7 cellular contexts compared by ENCODE assay signal in genomic region chr6:25279748-25280616, GRCh38. TPM values are rescaled to one million over a fixed set of nuclear protein-coding genes. Genes with fewer than 3 reads are reported as not detected.
DNase-seq lines count a peak whose midpoint lies in the region; ATAC-seq and TF ChIP-seq lines count a peak whose summit lies in the region.

No MANE protein-coding gene starts in this region.

- no peaks in the 10 kb centered on the region for H3K36me3 Mint-ChIP-seq in IgD-negative memory B cell

- H3K9me3 ChIP-seq in neuronal stem cell (replicated peaks in 1 of 2; ENCODE audit: control insufficient read depth in 2 of 2, insufficient read depth in 1 of 2, low read depth in 1 of 2, low read length in 2 of 2), result no peaks in the 10 kb centered on the region

- H2BK12ac ChIP-seq in neuronal stem cell (ENCODE audit: low read length), result no peak overlapping the region

- H2BK15ac ChIP-seq in neuronal stem cell (ENCODE audit: low read length), result no peak overlapping the region

- H4K91ac ChIP-seq in neuronal stem cell (ENCODE audit: low read depth, low read length, poor library complexity), result no peak overlapping the region

- H3K4me1 ChIP-seq in neuronal stem cell (ENCODE audit: control insufficient read depth in 2 of 2, insufficient read depth in 1 of 2, low read depth in 1 of 2, low read length in 2 of 2), result peaks cover 5 to 31% of the 10 kb centered on the region in 2 donors

- H3K4me1 Mint-ChIP-seq in IgD-negative memory B cell, result peaks cover 9 to 33% (median 10%) of the 10 kb centered on the region in 3 donors

- peak; percentile 3 for ATAC-seq in GM18511 (IDR thresholded peaks at IDR 0.05; ENCODE audit: unreplicated experiment)

- no peak overlapping the region for H2AK5ac ChIP-seq in neuronal stem cell (ENCODE audit: low read depth, low read length)

- H3K9me3 Mint-ChIP-seq in IgD-negative memory B cell, result no peaks in the 10 kb centered on the region

- peak overlapping the region; percentile 65 for H3K9ac ChIP-seq in neuronal stem cell (ENCODE audit: low read depth, low read length, poor library complexity)

- peak; percentile 57 for DNase-seq in activated CD8-positive, alpha-beta memory T cell treated with anti-CD3 and anti-CD28 coated beads, Interleukin-2, amount 50 U/mL, for 48 hours
- DNase-seq in fibroblast of mammary gland (ENCODE audit: low read depth) (no peak), neuronal stem cell (ENCODE audit: low spot score) (peak; percentile 33), occipital lobe (lab: John Stamatoyannopoulos, UW) (no peak), putamen (ENCODE audit: low spot score) (no peak)

- H3K27ac ChIP-seq in neuronal stem cell (replicated peaks; ENCODE audit: low read length), result no peak overlapping the region

- no peaks in the 10 kb centered on the region for H3K36me3 ChIP-seq in neuronal stem cell (replicated peaks in 1 of 2; ENCODE audit: control insufficient read depth in 2 of 2, insufficient read depth in 2 of 2, low read length in 2 of 2)

- H3K4me2 ChIP-seq in neuronal stem cell (ENCODE audit: insufficient read depth, low read length, poor library complexity, severe bottlenecking), result peak overlapping the region; percentile 92

- no peaks in the 10 kb centered on the region for H3K79me1 ChIP-seq in neuronal stem cell (ENCODE audit: low read depth, low read length)

- peak overlapping the region; percentile 13 for H3K14ac ChIP-seq in neuronal stem cell (ENCODE audit: low read length)

- no CpG with 5 or more reads among the region's 38 CpGs for WGBS in neuronal stem cell (ENCODE audit: extremely low coverage in 2 of 2, insufficient read length in 2 of 2, insufficient replicate concordance in 1 of 2), 2 donors

- H3K18ac ChIP-seq in neuronal stem cell (ENCODE audit: low read length), result peak overlapping the region; percentile 72

- H2AFZ ChIP-seq in neuronal stem cell (ENCODE audit: low read length), result peak overlapping the region; percentile 100

- H3K4ac ChIP-seq in neuronal stem cell (ENCODE audit: low read length), result no peak overlapping the region

- peak overlapping the region; percentile 40 to 91 (median 77) for H3K27ac Mint-ChIP-seq in IgD-negative memory B cell

- H2BK120ac ChIP-seq in neuronal stem cell (ENCODE audit: low read depth, low read length), result no peak overlapping the region

- H2BK5ac ChIP-seq in neuronal stem cell (ENCODE audit: low read length), result no peak overlapping the region

- no peak overlapping the region for H4K8ac ChIP-seq in neuronal stem cell (ENCODE audit: low read depth, low read length)

- peak overlapping the region; percentile 85 to 94 (median 88) for H3K4me3 Mint-ChIP-seq in IgD-negative memory B cell

- H3K4me3 ChIP-seq in fibroblast of mammary gland (ENCODE audit: control insufficient read depth, low read depth, low read length), result peak overlapping the region; percentile 85
- peak overlapping the region; percentile 74 to 96 for H3K4me3 ChIP-seq in neuronal stem cell (ENCODE audit: low read length in 2 of 2)

- TF ChIP-seq CTCF in fibroblast of mammary gland (conservative IDR thresholded peaks at IDR 0.05; ENCODE audit: control insufficient read depth, insufficient read depth, low read depth, low read length), result no peak

- peaks cover 0 to 3% (median 0%) of the 10 kb centered on the region in 3 experiments for H3K27me3 ChIP-seq in neuronal stem cell (ENCODE audit: control insufficient read depth in 3 of 3, insufficient read depth in 3 of 3, low read depth in 1 of 3, low read length in 3 of 3)

- H3K27me3 Mint-ChIP-seq in IgD-negative memory B cell, result peaks cover 13% of the 10 kb centered on the region

- H3K23ac ChIP-seq in neuronal stem cell (ENCODE audit: low read depth, low read length, poor library complexity), result peak overlapping the region; percentile 81

RNA-seq across cellular contexts. Expression of gene CARMIL1, which starts 0.8 kb away (rescaled TPM):
- polyA plus RNA-seq in IgD-negative memory B cell, result 1.1 TPM
- polyA plus RNA-seq in neuronal stem cell (2013, experiment 1 of 2), result 4.4 TPM
- 4.0 TPM for polyA plus RNA-seq in neuronal stem cell (2013, experiment 2 of 2)
- total RNA-seq in occipital lobe, result 30.4 TPM

Comparison
In these comparisons a context has a peak if more than half of its experiments do, and no peak if none do; other contexts are left out.
1. DNase-seq: peak in activated CD8-positive, alpha-beta memory T cell treated with anti-CD3 and anti-CD28 coated beads, Interleukin-2, amount 50 U/mL, for 48 hours (single experiment) and neuronal stem cell (single experiment); none in fibroblast of mammary gland (single experiment), occipital lobe (single experiment) and putamen (single experiment).